Comparison of ENCODE assay signal across 2 cellular contexts in the genomic region with DNA sequence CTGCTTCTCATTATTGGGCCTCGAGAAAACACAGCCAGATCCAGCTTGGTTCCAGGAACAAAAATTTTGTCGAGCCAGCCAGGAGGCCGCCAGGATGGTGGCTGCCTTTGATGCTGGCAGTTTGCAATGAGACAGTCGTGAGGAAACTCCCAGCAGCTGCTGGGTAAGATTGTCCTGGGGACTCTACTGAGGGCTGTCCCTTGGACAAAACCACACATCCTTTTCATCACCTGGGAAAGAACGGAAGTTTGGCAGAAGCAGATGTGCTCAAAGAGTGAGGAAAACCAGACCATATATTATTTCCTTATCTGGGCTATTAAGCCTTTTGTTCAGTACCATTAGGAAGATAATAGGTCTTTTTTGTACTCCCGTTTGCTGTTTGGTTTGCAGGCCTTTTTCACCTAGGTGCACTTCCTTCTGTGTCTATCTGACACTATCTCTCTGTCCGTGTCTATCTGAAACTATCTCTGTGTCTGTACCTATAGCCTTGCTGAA.
TF ChIP-seq lines count a peak whose summit lies in the region.

No MANE protein-coding gene starts in this region.

TF ChIP-seq in HCT116, 20 proteins besides CTCF, POLR2A, EP300 and RAD21:
- TF ChIP-seq SIN3A (IDR thresholded peaks at IDR 0.05; ENCODE audit: low read depth) (no peak), ZNF274 (IDR thresholded peaks at IDR 0.05; ENCODE audit: low read depth, low read length) (no peak), TCF7L2 (IDR thresholded peaks at IDR 0.05; ENCODE audit: borderline replicate concordance, extremely low read depth, insufficient read depth, insufficient read length) (no peak), REST (IDR thresholded peaks at IDR 0.05; ENCODE audit: low read depth) (no peak), POLR2AphosphoS5 (IDR thresholded peaks at IDR 0.05; ENCODE audit: low read depth, low read length) (no peak), SP1 (IDR thresholded peaks at IDR 0.05; ENCODE audit: low read depth) (no peak), EZH2phosphoT487 (IDR thresholded peaks at IDR 0.05; ENCODE audit: borderline replicate concordance) (no peak), EZH2 (IDR thresholded peaks at IDR 0.05) (no peak), FOSL1 (IDR thresholded peaks at IDR 0.05; ENCODE audit: low read depth) (no peak), JUND (IDR thresholded peaks at IDR 0.05) (no peak)

TF ChIP-seq in HepG2, 621 proteins besides CTCF, POLR2A, EP300 and RAD21:
- TF ChIP-seq ZNF318 (CRISPR knock-in tag; IDR thresholded peaks at IDR 0.05): no peak
- TF ChIP-seq ADNP (CRISPR knock-in tag; IDR thresholded peaks at IDR 0.05): no peak
- TF ChIP-seq ZNF460 (CRISPR knock-in tag; IDR thresholded peaks at IDR 0.05; ENCODE audit: borderline replicate concordance): no peak
- TF ChIP-seq TFDP1 (CRISPR knock-in tag; IDR thresholded peaks at IDR 0.05; ENCODE audit: borderline replicate concordance): no peak
- TF ChIP-seq ZSCAN20 (CRISPR knock-in tag; IDR thresholded peaks at IDR 0.05; ENCODE audit: borderline replicate concordance): no peak
- TF ChIP-seq, protein P1, sequence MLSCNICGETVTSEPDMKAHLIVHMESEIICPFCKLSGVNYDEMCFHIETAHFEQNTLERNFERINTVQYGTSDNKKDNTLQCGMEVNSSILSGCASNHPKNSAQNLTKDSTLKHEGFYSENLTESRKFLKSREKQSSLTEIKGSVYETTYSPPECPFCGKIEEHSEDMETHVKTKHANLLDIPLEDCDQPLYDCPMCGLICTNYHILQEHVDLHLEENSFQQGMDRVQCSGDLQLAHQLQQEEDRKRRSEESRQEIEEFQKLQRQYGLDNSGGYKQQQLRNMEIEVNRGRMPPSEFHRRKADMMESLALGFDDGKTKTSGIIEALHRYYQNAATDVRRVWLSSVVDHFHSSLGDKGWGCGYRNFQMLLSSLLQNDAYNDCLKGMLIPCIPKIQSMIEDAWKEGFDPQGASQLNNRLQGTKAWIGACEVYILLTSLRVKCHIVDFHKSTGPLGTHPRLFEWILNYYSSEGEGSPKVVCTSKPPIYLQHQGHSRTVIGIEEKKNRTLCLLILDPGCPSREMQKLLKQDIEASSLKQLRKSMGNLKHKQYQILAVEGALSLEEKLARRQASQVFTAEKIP (CRISPR knock-in tag; IDR thresholded peaks at IDR 0.05; ENCODE audit: borderline replicate concordance): no peak
- TF ChIP-seq ZNF816 (CRISPR knock-in tag; IDR thresholded peaks at IDR 0.05; ENCODE audit: borderline replicate concordance): no peak
- TF ChIP-seq ZNF597 (CRISPR knock-in tag; IDR thresholded peaks at IDR 0.05): no peak
- no peak for TF ChIP-seq HOXA5 (CRISPR knock-in tag; IDR thresholded peaks at IDR 0.05)
- no peak for TF ChIP-seq PLRG1 (conservative IDR thresholded peaks at IDR 0.05)
- no peak for TF ChIP-seq ZNF382 (CRISPR knock-in tag; IDR thresholded peaks at IDR 0.05; ENCODE audit: borderline replicate concordance)
- no peak for TF ChIP-seq NBN (conservative IDR thresholded peaks at IDR 0.05)
- TF ChIP-seq, protein P2, sequence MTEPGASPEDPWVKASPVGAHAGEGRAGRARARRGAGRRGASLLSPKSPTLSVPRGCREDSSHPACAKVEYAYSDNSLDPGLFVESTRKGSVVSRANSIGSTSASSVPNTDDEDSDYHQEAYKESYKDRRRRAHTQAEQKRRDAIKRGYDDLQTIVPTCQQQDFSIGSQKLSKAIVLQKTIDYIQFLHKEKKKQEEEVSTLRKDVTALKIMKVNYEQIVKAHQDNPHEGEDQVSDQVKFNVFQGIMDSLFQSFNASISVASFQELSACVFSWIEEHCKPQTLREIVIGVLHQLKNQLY (CRISPR knock-in tag; IDR thresholded peaks at IDR 0.05): no peak
- TF ChIP-seq IRF9 (CRISPR knock-in tag; IDR thresholded peaks at IDR 0.05; ENCODE audit: borderline replicate concordance): no peak
- no peak for TF ChIP-seq GPN1 (CRISPR knock-in tag; IDR thresholded peaks at IDR 0.05; ENCODE audit: borderline replicate concordance)
- TF ChIP-seq FOXJ3 (CRISPR knock-in tag; IDR thresholded peaks at IDR 0.05; ENCODE audit: borderline replicate concordance): no peak
- no peak for TF ChIP-seq ZMYM4 (CRISPR knock-in tag; IDR thresholded peaks at IDR 0.05)
- TF ChIP-seq SYNCRIP (IDR thresholded peaks at IDR 0.05; ENCODE audit: insufficient read depth, low read depth, low read length): no peak
- TF ChIP-seq SP5 (CRISPR knock-in tag; IDR thresholded peaks at IDR 0.05; ENCODE audit: borderline replicate concordance, low read depth): no peak
- TF ChIP-seq KDM5A (IDR thresholded peaks at IDR 0.05; ENCODE audit: borderline replicate concordance, low read length): no peak
